Comparison of ENCODE assay signal across 20 cellular contexts in genomic region chr19:43684326-43684725, GRCh38.
"Had no signal": no experiment of that assay in that cellular context is flagged by ENCODE, and none has a peak within 500 bp of the region (broad histone marks: within the 10 kb centered on the region; RNA-seq: fewer than 3 reads in every experiment).

No MANE protein-coding gene starts in this region.

- H3K4me3 Mint-ChIP-seq: activated CD8-positive, alpha-beta T cell treated with anti-CD3 and anti-CD28 coated beads for 36 hours; activated T-cell treated with anti-CD3 and anti-CD28 coated beads, Interleukin-2, amount 50 U/mL, for 4 hours; endodermal cell; naive thymus-derived CD4-positive, alpha-beta T cell; WTC11 had no signal

- H3K4me1 Mint-ChIP-seq: naive thymus-derived CD4-positive, alpha-beta T cell had no signal

- H3K27me3 Mint-ChIP-seq: activated CD8-positive, alpha-beta T cell treated with anti-CD3 and anti-CD28 coated beads for 36 hours; naive thymus-derived CD4-positive, alpha-beta T cell had no signal

- H3K36me3 Mint-ChIP-seq: activated naive CD4-positive, alpha-beta T cell treated with anti-CD3 and anti-CD28 coated beads, Interleukin-2, amount 50 U/mL, for 72 hours; naive thymus-derived CD4-positive, alpha-beta T cell; WTC11 had no signal

- ATAC-seq: activated CD8-positive, alpha-beta T cell treated with anti-CD3 and anti-CD28 coated beads for 36 hours; activated naive CD4-positive, alpha-beta T cell treated with anti-CD3 and anti-CD28 coated beads, Interleukin-2, amount 50 U/mL, for 72 hours; activated T-cell treated with anti-CD3 and anti-CD28 coated beads, Interleukin-2, amount 50 U/mL, for 4 hours; foreskin keratinocyte; heart right ventricle; naive thymus-derived CD4-positive, alpha-beta T cell; psoas muscle; WTC11 had no signal

- H3K27ac Mint-ChIP-seq: activated CD8-positive, alpha-beta T cell treated with anti-CD3 and anti-CD28 coated beads for 36 hours; activated T-helper 2 cell treated with anti-CD3 and anti-CD28 coated beads, Interferon-gamma antibody, Interleukin-2, Interleukin-4, amounts not matched to agents 10 μg/mL and 5 μg/mL and 100 μg/mL, durations not matched to agents 14 hours and 24 hours and 36 hours; endodermal cell; naive thymus-derived CD4-positive, alpha-beta T cell; WTC11 had no signal

- H3K9me3 Mint-ChIP-seq: activated CD8-positive, alpha-beta T cell treated with anti-CD3 and anti-CD28 coated beads for 36 hours; activated naive CD4-positive, alpha-beta T cell treated with anti-CD3 and anti-CD28 coated beads, Interleukin-2, amount 50 U/mL, for 72 hours; activated T-cell treated with anti-CD3 and anti-CD28 coated beads, Interleukin-2, amount 50 U/mL, for 4 hours; activated T-helper 2 cell treated with anti-CD3 and anti-CD28 coated beads, Interferon-gamma antibody, Interleukin-2, Interleukin-4, amounts not matched to agents 10 μg/mL and 5 μg/mL and 100 μg/mL, durations not matched to agents 14 hours and 24 hours and 36 hours; endodermal cell; WTC11 had no signal

- DNase-seq: activated CD4-positive, alpha-beta T cell treated with anti-CD3 and anti-CD28 coated beads for 1 hour; activated CD4-positive, alpha-beta T cell treated with anti-CD3 and anti-CD28 coated beads, Interleukin-2, amount 50 U/mL, for 1 hour; activated CD8-positive, alpha-beta T cell treated with anti-CD3 and anti-CD28 coated beads for 36 hours; activated T-cell treated with anti-CD3 and anti-CD28 coated beads, Interleukin-2, amount 50 U/mL, for 4 hours; central memory CD4-positive, alpha-beta T cell; endodermal cell; foreskin keratinocyte; heart right ventricle; midbrain; naive thymus-derived CD4-positive, alpha-beta T cell; occipital lobe; psoas muscle; sigmoid colon; small intestine; stimulated activated CD4-positive, alpha-beta T cell treated with anti-CD3 and anti-CD28 coated beads, Interleukin-4, amount 100 ng/mL, for 4 hours; stimulated activated CD8-positive, alpha-beta memory T cell treated with anti-CD3 and anti-CD28 coated beads, Interleukin-4, amount 100 ng/mL, for 48 hours; stimulated activated naive CD4-positive, alpha-beta T cell had no signal
